Comparison of ENCODE assay signal across 8 cellular contexts in genomic region chr5:474826-475661, GRCh38. TPM values are rescaled to one million over a fixed set of nuclear protein-coding genes. Genes with fewer than 3 reads are reported as not detected.
A peak's percentile ranks its signal among the peaks of the same experiment; 100 is the strongest.
DNase-seq lines count a peak whose midpoint lies in the region; ATAC-seq and TF ChIP-seq lines count a peak whose summit lies in the region.

No MANE protein-coding gene starts in this region.

- intact Hi-C loops in Panc1 (cut with micrococcal nuclease; ENCODE audit: unreplicated experiment): loop anchor here (10.0 kb wide), 1 partner anchor 140 kb away; the partner anchor contains the start of gene CEP72
- intact Hi-C loops in prostate gland (cut with DNase I): loop anchor here (10.0 kb wide), 2 partner anchors 140 to 420 kb away; partner anchors contain the start of genes BRD9, CEP72 and TRIP13

- no peak for TF ChIP-seq POLR2A in prostate gland (IDR thresholded peaks at IDR 0.05)

- peaks cover 19% of the 10 kb centered on the region for H3K4me1 Mint-ChIP-seq in osteocyte (ENCODE audit: unreplicated experiment)

- peak; percentile 48 for DNase-seq in GM06990 (ENCODE audit: extremely low read depth, insufficient read length)
- no peak for DNase-seq in Panc1 (ENCODE audit: low read depth, low spot score)
- DNase-seq in osteocyte (ENCODE audit: extremely low spot score, unreplicated experiment): no peak
- no peak for DNase-seq in middle frontal gyrus (ENCODE audit: extremely low spot score, low spot score)
- no peak for DNase-seq in NCI-H82 treated with DMSO at 0.1 percent for 48 hours (lab: John Stamatoyannopoulos, UW; ENCODE audit: unreplicated experiment)
- DNase-seq in SW480 (ENCODE audit: low spot score): no peak
- DNase-seq in prostate gland (ENCODE audit: low spot score): no peak

- H3K9me3 ChIP-seq in Panc1 (ENCODE audit: control insufficient read depth, insufficient read depth, low read depth, low read length): no peaks in the 10 kb centered on the region
- no peaks in the 10 kb centered on the region for H3K9me3 ChIP-seq in esophagus (ENCODE audit: control insufficient read depth in 2 of 2, insufficient read depth in 1 of 2, low read depth in 1 of 2, low read length in 1 of 2)
- H3K9me3 ChIP-seq in prostate gland: no peaks in the 10 kb centered on the region

- no peaks in the 10 kb centered on the region for H3K27me3 ChIP-seq in GM06990 (replicated peaks; ENCODE audit: control insufficient read depth, insufficient read depth, low read length)
- no peaks in the 10 kb centered on the region for H3K27me3 ChIP-seq in Panc1 (ENCODE audit: control insufficient read depth, insufficient read depth, low read length)
- peaks cover 0 to under 1% of the 10 kb centered on the region in 2 donors for H3K27me3 ChIP-seq in esophagus (ENCODE audit: control insufficient read depth in 1 of 2, insufficient read depth in 2 of 2, low read length in 2 of 2)
- H3K27me3 ChIP-seq in prostate gland (replicated peaks; ENCODE audit: insufficient read depth): peaks cover 2% of the 10 kb centered on the region

- CTCF ChIA-PET in Panc1 (lab: Charles Lee): interaction anchor here (0.7 kb wide), 1 partner anchor 426 kb away, joined by 4 read pairs; no protein-coding TSS in a partner anchor

- no peak overlapping the region for H3K27ac Mint-ChIP-seq in osteocyte (ENCODE audit: unreplicated experiment)

- H3K36me3 ChIP-seq in GM06990 (ENCODE audit: control insufficient read depth, insufficient read depth, low read length) (peaks cover 4% of the 10 kb centered on the region), Panc1 (ENCODE audit: control insufficient read depth, insufficient read depth, low read length) (peaks cover 3% of the 10 kb centered on the region), esophagus (ENCODE audit: control insufficient read depth in 2 of 2, insufficient read depth in 2 of 2, low read length in 1 of 2) (peaks cover 0 to 9% of the 10 kb centered on the region in 2 donors), prostate gland (no peaks in the 10 kb centered on the region)

- no TSS peak for BruUV-seq in Panc1 (replicated peaks; lab: Mats Ljungman, UMichigan)

- in situ Hi-C loops in Panc1 (cut with HindIII; ENCODE audit: low pct_unique_long_range_greater_than_20kb, low sequenced_read_pairs): no loop called here

- H3K4me3 ChIP-seq in GM06990 (replicated peaks; ENCODE audit: low read depth, low read length) (peak overlapping the region; percentile 80), Panc1 (ENCODE audit: low read depth in 2 of 2, low read length in 2 of 2) (peak overlapping the region; percentile 68 to 85), esophagus (ENCODE audit: low read depth in 1 of 2, low read length in 2 of 2) (peak overlapping the region; percentile 32 to 47), prostate gland (peak overlapping the region in 1 of 2 donors; percentile 18)

- H3K4me3 Mint-ChIP-seq in osteocyte (ENCODE audit: unreplicated experiment): peak overlapping the region; percentile 61

- peaks cover 3% of the 10 kb centered on the region for H3K36me3 Mint-ChIP-seq in osteocyte (ENCODE audit: unreplicated experiment)

- H3K27ac ChIP-seq in Panc1 (ENCODE audit: low read length) (no peak overlapping the region), esophagus (ENCODE audit: low read depth in 2 of 2, low read length in 1 of 2) (peak overlapping the region in 1 of 2 donors; percentile 65), prostate gland (no peak overlapping the region)

- POLR2A ChIA-PET in Panc1 (lab: Charles Lee): interaction anchor here (0.6 kb wide), 2 partner anchors 16 to 692 kb away, joined by 3 to 7 read pairs; no protein-coding TSS in a partner anchor

- TF ChIP-seq CTCF in GM06990 (IDR thresholded peaks at IDR 0.05; ENCODE audit: insufficient read depth, low read length, poor library complexity, severe bottlenecking) (no peak), Panc1 (IDR thresholded peaks at IDR 0.05) (no peak), osteocyte (IDR thresholded peaks at IDR 0.05) (no peak), prostate gland (IDR thresholded peaks at IDR 0.05) (no peak)

- H3K27me3 Mint-ChIP-seq in osteocyte (ENCODE audit: unreplicated experiment): no peaks in the 10 kb centered on the region

- ATAC-seq in Panc1: no peak

- H3K4me1 ChIP-seq in Panc1 (ENCODE audit: control insufficient read depth, insufficient read depth, low read length): peaks cover 16% of the 10 kb centered on the region
- H3K4me1 ChIP-seq in esophagus (ENCODE audit: control insufficient read depth in 2 of 2, insufficient read depth in 2 of 2, low read length in 1 of 2): peaks cover 7 to 26% of the 10 kb centered on the region in 2 donors
- H3K4me1 ChIP-seq in prostate gland (replicated peaks): peaks cover 12% of the 10 kb centered on the region

- H3K9me3 Mint-ChIP-seq in osteocyte (ENCODE audit: unreplicated experiment): no peaks in the 10 kb centered on the region

- 14 to 16% methylated on average over 47 to 50 of the region's 50 CpGs for WGBS in esophagus, 2 donors
- 19% methylated on average over 49 of the region's 50 CpGs for WGBS in prostate gland

RNA-seq across cellular contexts. Expression of gene EXOC3, which starts 32.1 kb away (rescaled TPM):
- total RNA-seq in Panc1 (2021; ENCODE audit: unreplicated experiment) (55.0 TPM), osteocyte (70.0 and 81.4 TPM in 2 replicates), prostate gland (10 to 100 TPM; 44.3 to 79.7 TPM)
- 63.2 TPM for polyA plus RNA-seq in Panc1 (2012; ENCODE audit: insufficient read length)
- polyA plus RNA-seq in esophagus: 10 to 100 TPM; 40.3 to 49.1 TPM

RNA-seq across cellular contexts. Expression of gene SLC9A3, which starts 49.2 kb away (rescaled TPM):
- total RNA-seq in Panc1 (2021; ENCODE audit: unreplicated experiment): 2.0 TPM
- polyA plus RNA-seq in Panc1 (2012; ENCODE audit: insufficient read length): 2.4 TPM
- 1 to 10 TPM; 1.9 to 4.4 TPM for polyA plus RNA-seq in esophagus
- total RNA-seq in osteocyte: 1.2 and 1.7 TPM in 2 replicates
- 1 to 10 TPM; 4.3 to 5.3 TPM for total RNA-seq in prostate gland
